Comparison of ENCODE assay signal across 27 cellular contexts in the genomic region with DNA sequence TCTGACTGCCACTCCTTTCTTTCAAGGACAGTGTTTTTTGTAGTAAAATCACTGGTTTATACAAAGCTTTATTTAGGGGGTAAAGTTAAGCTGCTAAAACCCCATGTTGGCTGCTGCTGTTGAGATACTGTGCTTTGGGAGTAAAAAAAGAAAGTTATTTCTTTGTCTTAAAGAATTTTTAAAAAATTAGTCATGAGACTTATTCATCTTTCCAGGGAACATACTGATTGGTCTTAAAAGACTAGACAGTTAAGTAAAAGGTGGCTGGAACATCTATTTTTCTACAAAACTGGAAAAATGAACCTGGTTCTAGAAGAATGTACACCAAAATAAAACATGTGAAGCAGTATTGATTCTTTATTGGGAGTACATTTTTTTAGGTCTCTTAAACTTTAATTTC. TPM values are rescaled to one million over a fixed set of nuclear protein-coding genes. Genes with fewer than 3 reads are reported as not detected.
DNase-seq lines count a peak whose midpoint lies in the region; ATAC-seq and TF ChIP-seq lines count a peak whose summit lies in the region.
"Had no signal": no experiment of that assay in that cellular context is flagged by ENCODE, and none has a peak within 500 bp of the region (broad histone marks: within the 10 kb centered on the region; RNA-seq: fewer than 3 reads in every experiment).

No MANE protein-coding gene starts in this region.

- H3K9me2 ChIP-seq in SK-N-SH, result no peaks in the 10 kb centered on the region

- no peak overlapping the region for H3K4me2 ChIP-seq in SK-N-SH

- no peaks in the 10 kb centered on the region for H4K20me1 ChIP-seq in SK-N-SH (ENCODE audit: insufficient read depth)

- H3K27ac Mint-ChIP-seq in effector memory CD8-positive, alpha-beta T cell, result peak overlapping the region; percentile 27 to 49

- POLR2A ChIA-PET in SK-N-SH (lab: Yijun Ruan, JAX), result no interaction called here

- TF ChIP-seq CTCF in SK-N-SH (IDR thresholded peaks at IDR 0.05), result no peak
- TF ChIP-seq CTCF in esophagus muscularis mucosa (IDR thresholded peaks at IDR 0.05), result no peak

- H3K27me3 Mint-ChIP-seq in effector memory CD8-positive, alpha-beta T cell, result no peaks in the 10 kb centered on the region
- H3K27me3 Mint-ChIP-seq: stimulated activated naive B cell treated with anti-CD40 and anti-IgM and Interleukin-4, amounts not matched to agents 10 μg/mL and 1 μg/mL and 100 μg/mL, for 72 hours; T-cell had no signal

- CTCF ChIA-PET in SK-N-SH (lab: Yijun Ruan, JAX), result interaction anchor here (1.3 to 2.8 kb wide), 5 partner anchors 12 to 287 kb away, joined by 4 to 10 read pairs (median 7); no protein-coding TSS in a partner anchor

- TF ChIP-seq EP300 in SK-N-SH (IDR thresholded peaks at IDR 0.05; ENCODE audit: borderline replicate concordance in 1 of 2, low read depth in 1 of 2, low read length in 1 of 2) (no peak), esophagus muscularis mucosa (IDR thresholded peaks at IDR 0.05) (no peak)

- intact Hi-C loops in esophagus muscularis mucosa (cut with DNase I), result no loop called here

- peak overlapping the region; percentile 63; the same call in 1 of the 2 replicates for H2AFZ ChIP-seq in SK-N-SH (ENCODE audit: low read depth)

- H3K27me3 ChIP-seq in SK-N-SH (ENCODE audit: insufficient read depth) (no peaks in the 10 kb centered on the region), esophagus muscularis mucosa (no peaks in the 10 kb centered on the region)
- H3K27me3 ChIP-seq: BE2C, tibial nerve had no signal

- H3K9me3 ChIP-seq in SK-N-SH, result no peaks in the 10 kb centered on the region
- no peaks in the 10 kb centered on the region for H3K9me3 ChIP-seq in esophagus muscularis mucosa
- H3K9me3 ChIP-seq: BE2C, HAP-1, lower lobe of right lung, tibial nerve had no signal

- H3K36me3 ChIP-seq in SK-N-SH (replicated peaks in 1 of 2; ENCODE audit: control insufficient read depth in 1 of 2, insufficient read depth in 2 of 2, low read length in 1 of 2), result peaks cover 68 to 75% of the 10 kb centered on the region in 2 experiments
- peaks cover 0 to 71% (median 38%) of the 10 kb centered on the region in 4 donors for H3K36me3 ChIP-seq in esophagus muscularis mucosa

- peaks cover 12% of the 10 kb centered on the region for H3F3A ChIP-seq in SK-N-SH (replicated peaks; ENCODE audit: insufficient read depth)

- H3K27ac ChIP-seq in SK-N-SH (ENCODE audit: low read depth in 2 of 2, low read length in 1 of 2) (peak overlapping the region in 1 of 2 experiments; percentile 36; a peak in 2 of 4 replicates), esophagus muscularis mucosa (replicated peaks in 1 of 4) (no peak overlapping the region)
- H3K27ac ChIP-seq: 22Rv1, HL-60, lower lobe of right lung, RWPE1, tibial nerve, VCaP had no signal

- H3K4me3 ChIP-seq in SK-N-SH (ENCODE audit: low read depth in 2 of 2, low read length in 1 of 2) (no peak overlapping the region), esophagus muscularis mucosa (no peak overlapping the region)
- H3K4me3 ChIP-seq: HAP-1, lower lobe of right lung, tibial nerve had no signal

- H3K9ac ChIP-seq in SK-N-SH, result peak overlapping the region; percentile 21; the same call in 1 of the 2 replicates

- H3K4me1 ChIP-seq in SK-N-SH (ENCODE audit: control insufficient read depth in 1 of 2, insufficient read depth in 2 of 2, low read depth in 1 of 2, low read length in 1 of 2), result peaks cover 5 to 9% of the 10 kb centered on the region in 2 experiments; a peak in 3 of 4 replicates
- H3K4me1 ChIP-seq in esophagus muscularis mucosa, result peaks cover 0 to 32% (median 31%) of the 10 kb centered on the region in 4 donors
- H3K4me1 ChIP-seq: lower lobe of right lung had no signal

- TF ChIP-seq RAD21 in SK-N-SH (IDR thresholded peaks at IDR 0.05; ENCODE audit: low read length), result no peak

- H3K9me3 Mint-ChIP-seq in effector memory CD8-positive, alpha-beta T cell, result no peaks in the 10 kb centered on the region
- H3K9me3 Mint-ChIP-seq: immature natural killer cell; stimulated activated naive B cell treated with anti-CD40 and anti-IgM and Interleukin-4, amounts not matched to agents 10 μg/mL and 1 μg/mL and 100 μg/mL, for 72 hours; T-cell had no signal

- ATAC-seq in SK-N-SH treated with all-trans-retinoic acid at 6 μM for 48 hours, result no peak
- no peak for ATAC-seq in effector memory CD8-positive, alpha-beta T cell (replicated peaks)
- ATAC-seq: lower lobe of right lung; stimulated activated naive B cell treated with anti-CD40 and anti-IgM and Interleukin-4, amounts not matched to agents 10 μg/mL and 1 μg/mL and 100 μg/mL, for 72 hours; T-cell had no signal

- no peak for DNase-seq in SK-N-SH
- peak; percentile 22 for DNase-seq in HT1080 (ENCODE audit: low read depth)
- no peak for DNase-seq in effector memory CD8-positive, alpha-beta T cell
- DNase-seq in esophagus muscularis mucosa (ENCODE audit: extremely low spot score), result no peak
- DNase-seq in inferior parietal cortex (ENCODE audit: extremely low spot score), result no peak
- DNase-seq: activated CD4-positive, alpha-beta T cell treated with anti-CD3 and anti-CD28 coated beads, Interleukin-2, amount 50 U/mL, for 48 hours; activated T-cell treated with anti-CD3 and anti-CD28 coated beads, Interleukin-2, amount 50 U/mL, for 1 hour; amniotic stem cell; BE2C; GDM1; head of caudate nucleus; immature natural killer cell; lower lobe of right lung; NCI-H2029; NCI-H446 treated with DMSO at 0.1 percent for 48 hours; nucleus accumbens; retina; stimulated activated CD4-positive, alpha-beta T cell treated with anti-CD3 and anti-CD28 coated beads, Interleukin-15, amount 100 ng/mL, for 24 hours; stimulated activated naive B cell treated with anti-CD40 and anti-IgM and Interleukin-4, amounts not matched to agents 10 μg/mL and 1 μg/mL and 100 μg/mL, for 72 hours; T-cell had no signal

- no peak overlapping the region for H3K4me3 Mint-ChIP-seq in effector memory CD8-positive, alpha-beta T cell
- H3K4me3 Mint-ChIP-seq: immature natural killer cell; stimulated activated naive B cell treated with anti-CD40 and anti-IgM and Interleukin-4, amounts not matched to agents 10 μg/mL and 1 μg/mL and 100 μg/mL, for 72 hours; T-cell had no signal

- TF ChIP-seq POLR2A in esophagus muscularis mucosa (IDR thresholded peaks at IDR 0.05; ENCODE audit: low read depth), result no peak

- peaks cover 86% of the 10 kb centered on the region for H3K36me3 Mint-ChIP-seq in effector memory CD8-positive, alpha-beta T cell (ENCODE audit: insufficient read depth)

- H3K79me2 ChIP-seq in SK-N-SH (ENCODE audit: insufficient read depth), result no peaks in the 10 kb centered on the region

- peaks cover 23 to 35% of the 10 kb centered on the region in 2 donors for H3K4me1 Mint-ChIP-seq in effector memory CD8-positive, alpha-beta T cell (ENCODE audit: low read depth in 2 of 2)

TF ChIP-seq in SK-N-SH, 30 proteins besides CTCF, POLR2A, EP300 and RAD21 (continues in another document):
- TF ChIP-seq, protein P1, sequence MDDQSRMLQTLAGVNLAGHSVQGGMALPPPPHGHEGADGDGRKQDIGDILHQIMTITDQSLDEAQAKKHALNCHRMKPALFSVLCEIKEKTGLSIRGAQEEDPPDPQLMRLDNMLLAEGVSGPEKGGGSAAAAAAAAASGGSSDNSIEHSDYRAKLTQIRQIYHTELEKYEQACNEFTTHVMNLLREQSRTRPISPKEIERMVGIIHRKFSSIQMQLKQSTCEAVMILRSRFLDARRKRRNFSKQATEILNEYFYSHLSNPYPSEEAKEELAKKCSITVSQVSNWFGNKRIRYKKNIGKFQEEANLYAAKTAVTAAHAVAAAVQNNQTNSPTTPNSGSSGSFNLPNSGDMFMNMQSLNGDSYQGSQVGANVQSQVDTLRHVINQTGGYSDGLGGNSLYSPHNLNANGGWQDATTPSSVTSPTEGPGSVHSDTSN (IDR thresholded peaks at IDR 0.05), result no peak

TF ChIP-seq in SK-N-SH treated with all-trans-retinoic acid at 6 μM for 48 hours, 23 proteins besides CTCF, POLR2A, EP300 and RAD21 (continues in another document):
- TF ChIP-seq ZFP3 (CRISPR knock-in tag; IDR thresholded peaks at IDR 0.05) (no peak), BACH2 (CRISPR knock-in tag; IDR thresholded peaks at IDR 0.05; ENCODE audit: borderline replicate concordance) (no peak), ZNF70 (CRISPR knock-in tag; IDR thresholded peaks at IDR 0.05) (no peak)
- TF ChIP-seq, protein P2, sequence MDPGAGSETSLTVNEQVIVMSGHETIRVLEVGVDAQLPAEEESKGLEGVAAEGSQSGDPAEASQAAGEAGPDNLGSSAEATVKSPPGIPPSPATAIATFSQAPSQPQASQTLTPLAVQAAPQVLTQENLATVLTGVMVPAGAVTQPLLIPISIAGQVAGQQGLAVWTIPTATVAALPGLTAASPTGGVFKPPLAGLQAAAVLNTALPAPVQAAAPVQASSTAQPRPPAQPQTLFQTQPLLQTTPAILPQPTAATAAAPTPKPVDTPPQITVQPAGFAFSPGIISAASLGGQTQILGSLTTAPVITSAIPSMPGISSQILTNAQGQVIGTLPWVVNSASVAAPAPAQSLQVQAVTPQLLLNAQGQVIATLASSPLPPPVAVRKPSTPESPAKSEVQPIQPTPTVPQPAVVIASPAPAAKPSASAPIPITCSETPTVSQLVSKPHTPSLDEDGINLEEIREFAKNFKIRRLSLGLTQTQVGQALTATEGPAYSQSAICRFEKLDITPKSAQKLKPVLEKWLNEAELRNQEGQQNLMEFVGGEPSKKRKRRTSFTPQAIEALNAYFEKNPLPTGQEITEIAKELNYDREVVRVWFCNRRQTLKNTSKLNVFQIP (CRISPR knock-in tag; IDR thresholded peaks at IDR 0.05; ENCODE audit: borderline replicate concordance, low read depth), result no peak

RNA-seq across cellular contexts. Expression of a gene that starts 20.6 kb away (rescaled TPM):
- polyA plus RNA-seq in SK-N-SH (2012; rRNA removed), result 16.2 and 21.9 TPM in 2 replicates
- 27.8 and 39.7 TPM in 2 replicates for polyA plus RNA-seq in SK-N-SH (2012; cell fraction: cytosol; rRNA removed)
- polyA plus RNA-seq in SK-N-SH (2012; cell fraction: nucleus; rRNA removed), result 10.9 and 26.4 TPM in 2 replicates
- 35.8 and 43.1 TPM in 2 replicates for total RNA-seq in HT1080 (2014; rRNA removed; shearing (Covaris generic))
- polyA plus RNA-seq in HT1080 (2015; cell fraction: cytosol; rRNA removed), result 35.1 and 35.4 TPM in 2 replicates
- polyA plus RNA-seq in HT1080 (2015; cell fraction: nucleus; rRNA removed), result 23.9 and 26.1 TPM in 2 replicates
- total RNA-seq in esophagus muscularis mucosa, result 10 to 100 TPM; 17.6 to 29.5 (median 27.0) TPM

RNA-seq across cellular contexts. Expression of a gene that starts 21.0 kb away (rescaled TPM):
- 6.9 and 10.6 TPM in 2 replicates for polyA plus RNA-seq in SK-N-SH (2012; rRNA removed)
- 13.4 and 15.9 TPM in 2 replicates for polyA plus RNA-seq in SK-N-SH (2012; cell fraction: cytosol; rRNA removed)
- polyA plus RNA-seq in SK-N-SH (2012; cell fraction: nucleus; rRNA removed), result 3.3 and 7.3 TPM in 2 replicates
- total RNA-seq in HT1080 (2014; rRNA removed; shearing (Covaris generic)), result 17.2 and 24.7 TPM in 2 replicates
- 26.5 and 28.0 TPM in 2 replicates for polyA plus RNA-seq in HT1080 (2015; cell fraction: cytosol; rRNA removed)
- polyA plus RNA-seq in HT1080 (2015; cell fraction: nucleus; rRNA removed), result 16.5 and 19.8 TPM in 2 replicates
- 10 to 100 TPM; 45.7 to 72.7 (median 55.3) TPM for total RNA-seq in esophagus muscularis mucosa

RNA-seq across cellular contexts. Expression of a gene that starts 26.7 kb away (rescaled TPM):
- 23.3 and 31.1 TPM in 2 replicates for polyA plus RNA-seq in SK-N-SH (2012; rRNA removed)
- 33.5 and 54.6 TPM in 2 replicates for polyA plus RNA-seq in SK-N-SH (2012; cell fraction: cytosol; rRNA removed)
- polyA plus RNA-seq in SK-N-SH (2012; cell fraction: nucleus; rRNA removed), result 6.9 and 18.3 TPM in 2 replicates
- 29.5 and 29.7 TPM in 2 replicates for total RNA-seq in HT1080 (2014; rRNA removed; shearing (Covaris generic))
- polyA plus RNA-seq in HT1080 (2015; cell fraction: cytosol; rRNA removed), result 76.1 and 78.8 TPM in 2 replicates
- polyA plus RNA-seq in HT1080 (2015; cell fraction: nucleus; rRNA removed), result 109 and 120 TPM in 2 replicates
- total RNA-seq in esophagus muscularis mucosa, result 10 to 100 TPM; 65.6 to 97.7 (median 78.3) TPM
